In genomic region chr17:42846594-42847280, GRCh38 we compare ENCODE assay signal across 12 cellular contexts. TPM values are rescaled to one million over a fixed set of nuclear protein-coding genes. Genes with fewer than 3 reads are reported as not detected.
DNase-seq lines count a peak whose midpoint lies in the region; ATAC-seq, FAIRE-seq and TF ChIP-seq lines count a peak whose summit lies in the region.
"Had no signal": no experiment of that assay in that cellular context is flagged by ENCODE, and none has a peak within 500 bp of the region (broad histone marks: within the 10 kb centered on the region; RNA-seq: fewer than 3 reads in every experiment).

No MANE protein-coding gene starts in this region.

- H3K79me2 ChIP-seq in endothelial cell of umbilical vein (ENCODE audit: control insufficient read depth, insufficient read depth, low read length), result no peaks in the 10 kb centered on the region
- no peaks in the 10 kb centered on the region for H3K79me2 ChIP-seq in H9 (ENCODE audit: insufficient read depth, low read length)

- peaks cover 14 to 30% of the 10 kb centered on the region in 2 experiments for H3K36me3 ChIP-seq in endothelial cell of umbilical vein (ENCODE audit: control insufficient read depth in 2 of 2, extremely low read depth in 1 of 2, insufficient read depth in 2 of 2, low read length in 2 of 2)

- no peak for FAIRE-seq in endothelial cell of umbilical vein (lab: Jason Lieb, UNC)

- POLR2A ChIA-PET in endothelial cell of umbilical vein (lab: Charles Lee), result no interaction called here
- POLR2A ChIA-PET in naive thymus-derived CD8-positive, alpha-beta T cell (lab: Charles Lee), result no interaction called here

- H2BK15ac ChIP-seq in H9 (ENCODE audit: low read depth, low read length), result no peak overlapping the region

- peak overlapping the region in 6 of 10 donors; percentile 26 to 92 (median 60) for H3K27ac Mint-ChIP-seq in naive thymus-derived CD8-positive, alpha-beta T cell
- H3K27ac Mint-ChIP-seq in H9, result peak overlapping the region in 1 of 3 experiments; percentile 49; a peak in 2 of 7 replicates

- intact Hi-C loops in endothelial cell of umbilical vein (cut with micrococcal nuclease), result no loop called here

- H4K8ac ChIP-seq in H9 (replicated peaks; ENCODE audit: insufficient read length, low read depth, low read length), result no peak overlapping the region

- H2BK120ac ChIP-seq in H9 (ENCODE audit: low read depth, low read length, poor library complexity, severe bottlenecking), result no peak overlapping the region

- TF ChIP-seq CTCF in endothelial cell of umbilical vein (IDR thresholded peaks at IDR 0.05; ENCODE audit: extremely low read depth in 1 of 2, insufficient read depth in 1 of 2, low read depth in 1 of 2, low read length in 2 of 2) (no peak), H9 (conservative IDR thresholded peaks at IDR 0.05) (no peak)

- DNase-seq in AG08396 (ENCODE audit: low spot score) (peak; percentile 58), MV-4-11 (lab: John Stamatoyannopoulos, UW) (peak; percentile 26), endothelial cell of umbilical vein (ENCODE audit: low read depth, low spot score) (no peak), NCI-H774 (lab: John Stamatoyannopoulos, UW) (no peak), T-helper 9 cell (no peak), H9 (no peak), NCI-H526 treated with DMSO at 0.1 percent for 48 hours (lab: John Stamatoyannopoulos, UW) (no peak)
- no peak for DNase-seq in naive thymus-derived CD8-positive, alpha-beta T cell
- DNase-seq: activated B cell treated with CpG ODN at 0.5 μM for 24 hours; effector CD8-positive, alpha-beta T cell; NCI-H1694 treated with DMSO at 0.1 percent for 48 hours had no signal

- H4K91ac ChIP-seq in H9 (ENCODE audit: insufficient read length, low read depth, low read length), result no peak overlapping the region

- CTCF ChIA-PET in endothelial cell of umbilical vein (lab: Charles Lee), result interaction anchor here (1.0 to 8.9 kb wide), 3 partner anchors 82 to 151 kb away, joined by 3 to 132 read pairs (median 122); partner anchors contain the start of gene RPL27

- H4K5ac ChIP-seq in H9 (ENCODE audit: insufficient read length, low read depth, low read length), result no peak overlapping the region

- H3K18ac ChIP-seq in H9 (ENCODE audit: insufficient read length, low read depth, low read length), result no peak overlapping the region

- dilution Hi-C loops in endothelial cell of umbilical vein (cut with MboI; ENCODE audit: extremely low pct_ligation_motif_present, low sequenced_read_pairs), result no loop called here

- no peaks in the 10 kb centered on the region for H3K9me1 ChIP-seq in endothelial cell of umbilical vein (replicated peaks; ENCODE audit: control insufficient read depth, extremely low read depth, insufficient read depth, low read length)

- TF ChIP-seq POLR2A in endothelial cell of umbilical vein (IDR thresholded peaks at IDR 0.05; ENCODE audit: low read depth, low read length), result peak; percentile 28

- H2BK20ac ChIP-seq in H9 (ENCODE audit: low read depth, low read length, poor library complexity, severe bottlenecking), result no peak overlapping the region

- no peaks in the 10 kb centered on the region for H3K4me1 ChIP-seq in endothelial cell of umbilical vein (ENCODE audit: control insufficient read depth, extremely low read depth, insufficient read depth, low read length)
- H3K4me1 ChIP-seq in H9 (ENCODE audit: insufficient read depth, low read length), result no peaks in the 10 kb centered on the region

- H3K4ac ChIP-seq in H9 (ENCODE audit: low read depth, low read length), result no peak overlapping the region

- no CpG with 5 or more reads among the region's 9 CpGs for WGBS in H9 (ENCODE audit: extremely low coverage, insufficient read length, low lambda C conversion rate)

- H2BK12ac ChIP-seq in H9 (ENCODE audit: insufficient read length, low read depth, low read length), result no peak overlapping the region

- H3K27ac ChIP-seq in endothelial cell of umbilical vein (ENCODE audit: insufficient read depth, low read depth, low read length) (no peak overlapping the region), H9 (ENCODE audit: insufficient read length, low read depth, low read length) (no peak overlapping the region)

- no TSS peak for BruUV-seq in endothelial cell of umbilical vein (replicated peaks; lab: Mats Ljungman, UMichigan)

- no peak for ATAC-seq in naive thymus-derived CD8-positive, alpha-beta T cell

- no peak overlapping the region for H3K4me3 ChIP-seq in endothelial cell of umbilical vein (replicated peaks in 1 of 3; ENCODE audit: insufficient read depth in 1 of 3, low read depth in 1 of 3, low read length in 3 of 3)

- peaks cover 0 to 41% (median 5%) of the 10 kb centered on the region in 3 donors for H3K36me3 Mint-ChIP-seq in naive thymus-derived CD8-positive, alpha-beta T cell
- peaks cover 26 to 42% (median 38%) of the 10 kb centered on the region in 3 experiments; a peak in 6 of 7 replicates for H3K36me3 Mint-ChIP-seq in H9 (ENCODE audit: insufficient read depth in 1 of 3, low read depth in 3 of 3)

- H3K9ac ChIP-seq in endothelial cell of umbilical vein (replicated peaks; ENCODE audit: extremely low read depth, insufficient read depth, low read length), result no peak overlapping the region
- no peak overlapping the region for H3K9ac ChIP-seq in H9 (ENCODE audit: extremely low read depth, insufficient read length, low read length)

- H4K20me1 ChIP-seq in endothelial cell of umbilical vein (replicated peaks; ENCODE audit: control insufficient read depth, extremely low read depth, insufficient read depth, low read length), result peaks cover 2% of the 10 kb centered on the region
- H4K20me1 ChIP-seq in H9 (ENCODE audit: control insufficient read depth, insufficient read depth, insufficient read length), result no peaks in the 10 kb centered on the region

- no peak overlapping the region for H3K4me2 ChIP-seq in endothelial cell of umbilical vein (ENCODE audit: insufficient read depth, low read length)
- no peak overlapping the region for H3K4me2 ChIP-seq in H9 (ENCODE audit: insufficient read depth, insufficient read length, low read length)

- no peak overlapping the region for H2BK5ac ChIP-seq in H9 (ENCODE audit: insufficient read length, low read length)

- H3K56ac ChIP-seq in H9 (ENCODE audit: insufficient read length, low read depth, low read length), result no peak overlapping the region

- H3K27me3 ChIP-seq in endothelial cell of umbilical vein (ENCODE audit: control insufficient read depth in 2 of 2, insufficient read depth in 2 of 2, low read length in 2 of 2), result peaks cover 0 to 3% of the 10 kb centered on the region in 2 experiments
- no peaks in the 10 kb centered on the region for H3K27me3 ChIP-seq in H9 (ENCODE audit: insufficient read depth, low read length)

- H3K79me1 ChIP-seq in H9 (ENCODE audit: insufficient read depth, low read depth, low read length, poor library complexity, severe bottlenecking), result no peaks in the 10 kb centered on the region

- peaks cover 0 to 9% (median 3%) of the 10 kb centered on the region in 4 donors for H3K4me1 Mint-ChIP-seq in naive thymus-derived CD8-positive, alpha-beta T cell
- H3K4me1 Mint-ChIP-seq in H9, result peaks cover 6 to 8% of the 10 kb centered on the region in 2 experiments; a peak in 2 of 4 replicates

- H2AFZ ChIP-seq in endothelial cell of umbilical vein (ENCODE audit: low read depth, low read length) (no peak overlapping the region), H9 (ENCODE audit: low read length) (no peak overlapping the region)

- no peaks in the 10 kb centered on the region for H3K9me3 ChIP-seq in endothelial cell of umbilical vein (replicated peaks; ENCODE audit: control insufficient read depth, insufficient read depth, low read length)
- H3K9me3 ChIP-seq in H9 (ENCODE audit: control insufficient read depth, low read depth, low read length), result no peaks in the 10 kb centered on the region

- no peak overlapping the region for H3K23ac ChIP-seq in H9 (ENCODE audit: insufficient read length, low read depth, low read length)

- H3K4me3 Mint-ChIP-seq in naive thymus-derived CD8-positive, alpha-beta T cell, result no peak overlapping the region
- H3K4me3 Mint-ChIP-seq in H9, result no peak overlapping the region; a peak in 2 of 5 replicates
- H3K4me3 Mint-ChIP-seq: activated B cell treated with CpG ODN at 0.5 μM for 24 hours had no signal

- H2AK5ac ChIP-seq in H9 (ENCODE audit: insufficient read length, low read length), result no peak overlapping the region

- no peak overlapping the region for H3T11ph ChIP-seq in H9 (ENCODE audit: low read length)

- no peak overlapping the region for H3K14ac ChIP-seq in H9 (ENCODE audit: insufficient read depth, low read length)

- no peaks in the 10 kb centered on the region for H3K27me3 Mint-ChIP-seq in naive thymus-derived CD8-positive, alpha-beta T cell
- no peaks in the 10 kb centered on the region for H3K27me3 Mint-ChIP-seq in H9 (ENCODE audit: low read depth)
- H3K27me3 Mint-ChIP-seq: activated B cell treated with CpG ODN at 0.5 μM for 24 hours had no signal

- no peaks in the 10 kb centered on the region for H3K23me2 ChIP-seq in H9 (ENCODE audit: insufficient read length, low read depth, low read length, poor library complexity, severe bottlenecking)

- H3K9me3 Mint-ChIP-seq in naive thymus-derived CD8-positive, alpha-beta T cell, result no peaks in the 10 kb centered on the region
- no peaks in the 10 kb centered on the region; a peak in 1 of 5 replicates for H3K9me3 Mint-ChIP-seq in H9
- H3K9me3 Mint-ChIP-seq: activated B cell treated with CpG ODN at 0.5 μM for 24 hours had no signal

RNA-seq across cellular contexts. Expression of gene AOC2, which starts 2.4 kb away (rescaled TPM):
- total RNA-seq in endothelial cell of umbilical vein (1.6 and 1.9 TPM in 2 replicates), H9 (2021) (5.7 and 7.1 TPM in 2 replicates)
- polyA plus RNA-seq in endothelial cell of umbilical vein, result 0.62 and 0.65 TPM in 2 replicates
- 0.28 and 0.34 TPM in 2 replicates for polyA plus RNA-seq in endothelial cell of umbilical vein (2011; cell fraction: cytosol; rRNA removed)
- 2.7 and 3.2 TPM in 2 replicates for polyA plus RNA-seq in endothelial cell of umbilical vein (2011; cell fraction: nucleus; rRNA removed)
- 0.53 and 0.63 TPM in 2 replicates for polyA plus RNA-seq in endothelial cell of umbilical vein (2012)
- polyA minus RNA-seq in endothelial cell of umbilical vein, result 1.3 and 2.4 TPM in 2 replicates
- polyA minus RNA-seq in endothelial cell of umbilical vein (2011; cell fraction: cytosol; rRNA and poly(A)+ RNA removed), result 0.51 TPM
- polyA minus RNA-seq in endothelial cell of umbilical vein (2011; cell fraction: nucleus; rRNA and poly(A)+ RNA removed), result 3.8 and 4.3 TPM in 2 replicates
- 1 to 10 TPM; 4.0 to 4.2 TPM for total RNA-seq in naive thymus-derived CD8-positive, alpha-beta T cell
- polyA plus RNA-seq in naive thymus-derived CD8-positive, alpha-beta T cell, result under 1 TPM; 0.06 to 0.63 (median 0.12) TPM

RNA-seq across cellular contexts. Expression of gene AOC3, which starts 4.3 kb away (rescaled TPM):
- total RNA-seq in endothelial cell of umbilical vein (0.27 and 0.44 TPM in 2 replicates), H9 (2021) (2.6 and 2.8 TPM in 2 replicates)
- polyA plus RNA-seq in endothelial cell of umbilical vein, result 0.11 and 0.19 TPM in 2 replicates
- polyA plus RNA-seq in endothelial cell of umbilical vein (2011; cell fraction: cytosol; rRNA removed), result 0.06 and 0.11 TPM in 2 replicates
- polyA plus RNA-seq in endothelial cell of umbilical vein (2011; cell fraction: nucleus; rRNA removed), result 1.3 and 1.6 TPM in 2 replicates
- polyA plus RNA-seq in endothelial cell of umbilical vein (2012), result 0.16 and 0.20 TPM in 2 replicates
- 0.11 and 0.32 TPM in 2 replicates for polyA minus RNA-seq in endothelial cell of umbilical vein
- not detected for polyA minus RNA-seq in endothelial cell of umbilical vein (2011; cell fraction: cytosol; rRNA and poly(A)+ RNA removed)
- polyA minus RNA-seq in endothelial cell of umbilical vein (2011; cell fraction: nucleus; rRNA and poly(A)+ RNA removed), result 0.38 and 0.43 TPM in 2 replicates
- 1 to 10 TPM; 1.6 TPM for total RNA-seq in naive thymus-derived CD8-positive, alpha-beta T cell
- polyA plus RNA-seq in naive thymus-derived CD8-positive, alpha-beta T cell, result under 1 TPM in 1 of 3 donors, not detected in 2; 0.13 TPM
- total RNA-seq: RPMI7951 had no signal

RNA-seq across cellular contexts. Expression of gene PSME3, which starts 13.5 kb away (rescaled TPM):
- total RNA-seq in endothelial cell of umbilical vein (126 and 133 TPM in 2 replicates), H9 (2021) (205 and 222 TPM in 2 replicates)
- 94.7 and 98.4 TPM in 2 replicates for polyA plus RNA-seq in endothelial cell of umbilical vein
- polyA plus RNA-seq in endothelial cell of umbilical vein (2011; cell fraction: cytosol; rRNA removed), result 97.2 and 101 TPM in 2 replicates
- 60.6 and 69.5 TPM in 2 replicates for polyA plus RNA-seq in endothelial cell of umbilical vein (2011; cell fraction: nucleus; rRNA removed)
- polyA plus RNA-seq in endothelial cell of umbilical vein (2012), result 132 and 187 TPM in 2 replicates
- 65.4 and 67.3 TPM in 2 replicates for polyA minus RNA-seq in endothelial cell of umbilical vein
- polyA minus RNA-seq in endothelial cell of umbilical vein (2011; cell fraction: cytosol; rRNA and poly(A)+ RNA removed), result 66.8 TPM
- polyA minus RNA-seq in endothelial cell of umbilical vein (2011; cell fraction: nucleus; rRNA and poly(A)+ RNA removed), result 31.5 and 41.9 TPM in 2 replicates
- total RNA-seq in naive thymus-derived CD8-positive, alpha-beta T cell, result 10 to 100 TPM; 65.3 to 67.3 TPM
- 100 to 1,000 TPM; 117 to 123 (median 120) TPM for polyA plus RNA-seq in naive thymus-derived CD8-positive, alpha-beta T cell

RNA-seq across cellular contexts. Expression of gene BECN1, which starts 22.7 kb away (rescaled TPM):
- total RNA-seq in endothelial cell of umbilical vein, result 92.3 and 93.5 TPM in 2 replicates
- 51.4 and 63.1 TPM in 2 replicates for polyA plus RNA-seq in endothelial cell of umbilical vein
- polyA plus RNA-seq in endothelial cell of umbilical vein (2011; cell fraction: cytosol; rRNA removed), result 70.7 and 88.7 TPM in 2 replicates
- 92.4 and 94.5 TPM in 2 replicates for polyA plus RNA-seq in endothelial cell of umbilical vein (2011; cell fraction: nucleus; rRNA removed)
- 87.4 and 98.2 TPM in 2 replicates for polyA plus RNA-seq in endothelial cell of umbilical vein (2012)
- 88.9 and 98.4 TPM in 2 replicates for polyA minus RNA-seq in endothelial cell of umbilical vein
- 28.8 TPM for polyA minus RNA-seq in endothelial cell of umbilical vein (2011; cell fraction: cytosol; rRNA and poly(A)+ RNA removed)
- polyA minus RNA-seq in endothelial cell of umbilical vein (2011; cell fraction: nucleus; rRNA and poly(A)+ RNA removed), result 41.5 and 62.8 TPM in 2 replicates
- 100 to 1,000 TPM; 103 to 109 TPM for total RNA-seq in naive thymus-derived CD8-positive, alpha-beta T cell
- 100 to 1,000 TPM; 106 to 124 (median 123) TPM for polyA plus RNA-seq in naive thymus-derived CD8-positive, alpha-beta T cell
- total RNA-seq in H9 (2021), result 60.1 and 69.2 TPM in 2 replicates

RNA-seq across cellular contexts. Expression of gene CNTD1, which starts 48.1 kb away (rescaled TPM):
- total RNA-seq in endothelial cell of umbilical vein, result not detected in 2 replicates
- polyA plus RNA-seq in endothelial cell of umbilical vein, result not detected in 2 replicates
- not detected in 2 replicates for polyA plus RNA-seq in endothelial cell of umbilical vein (2011; cell fraction: cytosol; rRNA removed)
- polyA plus RNA-seq in endothelial cell of umbilical vein (2011; cell fraction: nucleus; rRNA removed), result not detected in 2 replicates
- polyA plus RNA-seq in endothelial cell of umbilical vein (2012), result 0.49 and 0.92 TPM in 2 replicates
- polyA minus RNA-seq in endothelial cell of umbilical vein, result not detected in 2 replicates
- not detected for polyA minus RNA-seq in endothelial cell of umbilical vein (2011; cell fraction: cytosol; rRNA and poly(A)+ RNA removed)
- not detected in 2 replicates for polyA minus RNA-seq in endothelial cell of umbilical vein (2011; cell fraction: nucleus; rRNA and poly(A)+ RNA removed)
- not detected for total RNA-seq in naive thymus-derived CD8-positive, alpha-beta T cell
- polyA plus RNA-seq in naive thymus-derived CD8-positive, alpha-beta T cell, result under 1 TPM; 0.12 to 0.52 (median 0.24) TPM
- total RNA-seq in H9 (2021), result not detected in 2 replicates
- total RNA-seq: activated B cell treated with CpG ODN at 0.5 μM for 24 hours had no signal

Comparison
In these comparisons a context has a peak if more than half of its experiments do, and no peak if none do; other contexts are left out.
1. DNase-seq: peak in AG08396 (single experiment) and MV-4-11 (single experiment); none in endothelial cell of umbilical vein (single experiment), naive thymus-derived CD8-positive, alpha-beta T cell (0 of 10), NCI-H774 (single experiment), T-helper 9 cell (single experiment), H9 (single experiment) and NCI-H526 treated with DMSO at 0.1 percent for 48 hours (single experiment).